ENCODE assay signal across 10 cellular contexts in genomic region chr9:130846487-130847305, GRCh38. TPM values are rescaled to one million over a fixed set of nuclear protein-coding genes. Genes with fewer than 3 reads are reported as not detected.
A peak's percentile ranks its signal among the peaks of the same experiment; 100 is the strongest.
DNase-seq lines count a peak whose midpoint lies in the region; ATAC-seq, FAIRE-seq and TF ChIP-seq lines count a peak whose summit lies in the region.
"Had no signal": no experiment of that assay in that cellular context is flagged by ENCODE, and none has a peak within 500 bp of the region (broad histone marks: within the 10 kb centered on the region; RNA-seq: fewer than 3 reads in every experiment).

No MANE protein-coding gene starts in this region.

- H2AFZ ChIP-seq in keratinocyte (ENCODE audit: control insufficient read depth, low read length) = no peak overlapping the region

- H3K4me1 ChIP-seq in breast epithelium (peaks cover 13% of the 10 kb centered on the region in 2 donors), keratinocyte (ENCODE audit: control insufficient read depth, extremely low read depth, insufficient read depth, low read length) (peaks cover 28% of the 10 kb centered on the region), subcutaneous abdominal adipose tissue (ENCODE audit: control insufficient read depth in 5 of 5, insufficient read depth in 5 of 5, low read length in 5 of 5) (peaks cover 16 to 73% (median 59%) of the 10 kb centered on the region in 5 donors)

- H3K4me2 ChIP-seq in keratinocyte (ENCODE audit: control insufficient read depth, extremely low read depth, insufficient read depth, low read depth, low read length) = peak overlapping the region; percentile 38

- peak; percentile 73 for DNase-seq in HK-2 (ENCODE audit: unreplicated experiment)
- DNase-seq in breast epithelium (ENCODE audit: low spot score in 2 of 2) = no peak
- no peak for DNase-seq in keratinocyte (ENCODE audit: low read depth, low spot score)
- no peak for DNase-seq in SK-N-DZ (ENCODE audit: low spot score)
- no peak for DNase-seq in middle frontal gyrus (ENCODE audit: extremely low spot score, low spot score)
- DNase-seq: activated naive CD4-positive, alpha-beta T cell treated with anti-CD3 and anti-CD28 coated beads, Interleukin-2, amount 10 ng/mL, durations not matched to agents 7 days and 5 days; NCI-H1694 had no signal

- no peak for TF ChIP-seq POLR2A in breast epithelium (IDR thresholded peaks at IDR 0.05)
- no peak for TF ChIP-seq POLR2A in GM18505 (IDR thresholded peaks at IDR 0.05; ENCODE audit: borderline replicate concordance, extremely low read depth, insufficient read depth, insufficient read length)

- peaks cover 75% of the 10 kb centered on the region for H3K79me2 ChIP-seq in keratinocyte (ENCODE audit: control insufficient read depth, insufficient read depth, low read length)

- intact Hi-C loops in breast epithelium (cut with DNase I; ENCODE audit: low total_unique reads) = no loop called here

- H4K20me1 ChIP-seq in keratinocyte (ENCODE audit: control insufficient read depth, extremely low read depth, insufficient read depth, low read length) = no peaks in the 10 kb centered on the region

- dilution Hi-C loops in keratinocyte (cut with MboI; ENCODE audit: extremely low pct_ligation_motif_present, low sequenced_read_pairs) = no loop called here

- no peaks in the 10 kb centered on the region for H3K27me3 ChIP-seq in breast epithelium
- H3K27me3 ChIP-seq in keratinocyte (ENCODE audit: control insufficient read depth, extremely low read depth, insufficient read depth, low read length) = no peaks in the 10 kb centered on the region
- H3K27me3 ChIP-seq in subcutaneous abdominal adipose tissue (ENCODE audit: control insufficient read depth in 5 of 5, insufficient read depth in 4 of 5, low read length in 5 of 5) = no peaks in the 10 kb centered on the region

- H3K27ac ChIP-seq in breast epithelium = peak overlapping the region; percentile 94
- peak overlapping the region; percentile 65 for H3K27ac ChIP-seq in keratinocyte (ENCODE audit: control insufficient read depth, insufficient read depth, low read length)
- peak overlapping the region; percentile 100 for H3K27ac ChIP-seq in subcutaneous abdominal adipose tissue (ENCODE audit: low read depth, low read length)

- H3K9ac ChIP-seq in keratinocyte (ENCODE audit: control insufficient read depth, extremely low read depth, insufficient read depth, low read length) (peak overlapping the region; percentile 8), subcutaneous abdominal adipose tissue (ENCODE audit: low read length in 5 of 5) (peak overlapping the region; percentile 55 to 94 (median 77))

- no peak for ATAC-seq in GM18505 (IDR thresholded peaks at IDR 0.05; ENCODE audit: unreplicated experiment)
- no peak for ATAC-seq in GM19397 (IDR thresholded peaks at IDR 0.05; ENCODE audit: unreplicated experiment)

- peak overlapping the region; percentile 7 to 57 (median 20) for H3K4me3 ChIP-seq in breast epithelium
- peak overlapping the region in 1 of 3 experiments; percentile 2 for H3K4me3 ChIP-seq in keratinocyte (ENCODE audit: control insufficient read depth in 2 of 3, extremely low read depth in 1 of 3, insufficient read depth in 2 of 3, low read depth in 1 of 3, low read length in 3 of 3)
- peak overlapping the region; percentile 11 to 55 (median 43) for H3K4me3 ChIP-seq in subcutaneous abdominal adipose tissue (ENCODE audit: low read depth in 1 of 5, low read length in 5 of 5)

- no peaks in the 10 kb centered on the region for H3K36me3 ChIP-seq in breast epithelium
- no peaks in the 10 kb centered on the region for H3K36me3 ChIP-seq in keratinocyte (ENCODE audit: control insufficient read depth in 2 of 2, extremely low read depth in 1 of 2, insufficient read depth in 2 of 2, low read length in 2 of 2)
- H3K36me3 ChIP-seq in subcutaneous abdominal adipose tissue (ENCODE audit: control insufficient read depth in 5 of 5, insufficient read depth in 5 of 5, low read length in 5 of 5) = no peaks in the 10 kb centered on the region

- TF ChIP-seq CTCF in breast epithelium (IDR thresholded peaks at IDR 0.05) (no peak), keratinocyte (optimal IDR thresholded peaks at IDR 0.05 in 1 of 3, IDR thresholded peaks at IDR 0.05 in 1 of 3, conservative IDR thresholded peaks at IDR 0.05 in 1 of 3; ENCODE audit: extremely low read depth in 1 of 3, insufficient read depth in 2 of 3, low read length in 3 of 3) (no peak)

- no peaks in the 10 kb centered on the region for H3K9me3 ChIP-seq in breast epithelium
- H3K9me3 ChIP-seq in keratinocyte (ENCODE audit: control insufficient read depth, low read depth, low read length) = no peaks in the 10 kb centered on the region
- H3K9me3 ChIP-seq in subcutaneous abdominal adipose tissue (ENCODE audit: control insufficient read depth in 5 of 5, low read length in 5 of 5) = no peaks in the 10 kb centered on the region

- no peak for FAIRE-seq in keratinocyte (lab: Jason Lieb, UNC)

- peaks cover 4% of the 10 kb centered on the region for H3K9me1 ChIP-seq in keratinocyte (ENCODE audit: control insufficient read depth, extremely low read depth, insufficient read depth, low read length)

RNA-seq across cellular contexts. Expression of gene ABL1, which starts 11.6 kb away (rescaled TPM):
- total RNA-seq in breast epithelium = 10 to 100 TPM; 43.6 to 72.8 (median 67.4) TPM
- 13.8 to 20.3 TPM (median 17.0 TPM) in 3 replicates for polyA plus RNA-seq in keratinocyte
- polyA plus RNA-seq in keratinocyte (2011; ENCODE audit: low read depth) = 4.4 TPM
- 18.5 and 19.7 TPM in 2 replicates for polyA plus RNA-seq in keratinocyte (2011; cell fraction: cytosol; rRNA removed)
- polyA plus RNA-seq in keratinocyte (2011; cell fraction: nucleus; rRNA removed) = 32.4 and 44.0 TPM in 2 replicates
- 13.8 and 31.5 TPM in 2 replicates for polyA plus RNA-seq in keratinocyte (2012; ENCODE audit: low replicate concordance)
- 32.8 to 61.8 TPM (median 37.2 TPM) in 3 replicates for polyA minus RNA-seq in keratinocyte
- 35.9 TPM for polyA minus RNA-seq in keratinocyte (2011; cell fraction: cytosol; rRNA and poly(A)+ RNA removed)
- 34.1 and 59.8 TPM in 2 replicates for polyA minus RNA-seq in keratinocyte (2011; cell fraction: nucleus; rRNA and poly(A)+ RNA removed)
- 26.1 and 34.9 TPM in 2 replicates for polyA plus RNA-seq in SK-N-DZ (2014; cell fraction: cytosol; rRNA removed)
- polyA plus RNA-seq in SK-N-DZ (2014; cell fraction: nucleus; rRNA removed) = 14.9 and 22.6 TPM in 2 replicates

RNA-seq across cellular contexts. Expression of gene QRFP, which starts 49.9 kb away (rescaled TPM):
- not detected for total RNA-seq in breast epithelium
- not detected in 3 replicates for polyA plus RNA-seq in keratinocyte
- polyA plus RNA-seq in keratinocyte (2011; ENCODE audit: low read depth) = not detected
- polyA plus RNA-seq in keratinocyte (2011; cell fraction: cytosol; rRNA removed) = not detected in 2 replicates
- polyA plus RNA-seq in keratinocyte (2011; cell fraction: nucleus; rRNA removed) = not detected in 2 replicates
- polyA plus RNA-seq in keratinocyte (2012; ENCODE audit: low replicate concordance) = 0.10 and 0.18 TPM in 2 replicates
- not detected in 3 replicates for polyA minus RNA-seq in keratinocyte
- not detected for polyA minus RNA-seq in keratinocyte (2011; cell fraction: cytosol; rRNA and poly(A)+ RNA removed)
- polyA minus RNA-seq in keratinocyte (2011; cell fraction: nucleus; rRNA and poly(A)+ RNA removed) = not detected in 2 replicates
- not detected in 2 replicates for polyA plus RNA-seq in SK-N-DZ (2014; cell fraction: cytosol; rRNA removed)
- polyA plus RNA-seq in SK-N-DZ (2014; cell fraction: nucleus; rRNA removed) = not detected in 2 replicates
